Comparison of ENCODE assay signal across 16 cellular contexts in genomic region chr13:49140910-49141611, GRCh38.
DNase-seq lines count a peak whose midpoint lies in the region; ATAC-seq, FAIRE-seq and TF ChIP-seq lines count a peak whose summit lies in the region.
"Had no signal": no experiment of that assay in that cellular context is flagged by ENCODE, and none has a peak within 500 bp of the region (broad histone marks: within the 10 kb centered on the region; RNA-seq: fewer than 3 reads in every experiment).

No MANE protein-coding gene starts in this region.

- intact Hi-C loops in activated CD8-positive, alpha-beta T cell treated with anti-CD3 and anti-CD28 coated beads for 36 hours (cut with micrococcal nuclease): no loop called here
- intact Hi-C loops in upper lobe of right lung (cut with DNase I): no loop called here

- no peaks in the 10 kb centered on the region for H3K9me3 ChIP-seq in upper lobe of right lung

- TF ChIP-seq CTCF in activated CD8-positive, alpha-beta T cell treated with anti-CD3 and anti-CD28 coated beads for 36 hours (IDR thresholded peaks at IDR 0.05): no peak
- TF ChIP-seq CTCF in upper lobe of right lung (IDR thresholded peaks at IDR 0.05): no peak

- H3K4me3 Mint-ChIP-seq in activated naive CD4-positive, alpha-beta T cell treated with anti-CD3 and anti-CD28 coated beads, Interleukin-2, amount 50 U/mL, for 24 hours: peak overlapping the region; percentile 9
- no peak overlapping the region for H3K4me3 Mint-ChIP-seq in activated CD8-positive, alpha-beta T cell treated with anti-CD3 and anti-CD28 coated beads for 36 hours
- H3K4me3 Mint-ChIP-seq: IgD-negative memory B cell, memory B cell had no signal

- peaks cover 65% of the 10 kb centered on the region for H3K36me3 ChIP-seq in upper lobe of right lung

- H3K4me3 ChIP-seq in upper lobe of right lung: no peak overlapping the region
- H3K4me3 ChIP-seq: hepatocyte had no signal

- peaks cover 7% of the 10 kb centered on the region for H3K4me1 ChIP-seq in upper lobe of right lung

- H3K4me1 Mint-ChIP-seq in activated naive CD4-positive, alpha-beta T cell treated with anti-CD3 and anti-CD28 coated beads, Interleukin-2, amount 50 U/mL, for 24 hours: peaks cover 55% of the 10 kb centered on the region
- H3K4me1 Mint-ChIP-seq in activated CD8-positive, alpha-beta T cell treated with anti-CD3 and anti-CD28 coated beads for 36 hours (ENCODE audit: low read depth): peaks cover 33% of the 10 kb centered on the region

- H3K27ac Mint-ChIP-seq in activated naive CD4-positive, alpha-beta T cell treated with anti-CD3 and anti-CD28 coated beads, Interleukin-2, amount 50 U/mL, for 24 hours: peak overlapping the region; percentile 79
- H3K27ac Mint-ChIP-seq in activated CD8-positive, alpha-beta T cell treated with anti-CD3 and anti-CD28 coated beads for 36 hours: peak overlapping the region; percentile 93
- H3K27ac Mint-ChIP-seq: memory B cell had no signal

- no peak for FAIRE-seq in HTR-8/SVneo (lab: Jason Lieb, UNC)
- FAIRE-seq: keratinocyte had no signal

- no peaks in the 10 kb centered on the region for H3K27me3 Mint-ChIP-seq in activated naive CD4-positive, alpha-beta T cell treated with anti-CD3 and anti-CD28 coated beads, Interleukin-2, amount 50 U/mL, for 24 hours
- no peaks in the 10 kb centered on the region for H3K27me3 Mint-ChIP-seq in activated CD8-positive, alpha-beta T cell treated with anti-CD3 and anti-CD28 coated beads for 36 hours
- H3K27me3 Mint-ChIP-seq: IgD-negative memory B cell, memory B cell had no signal

- H3K27ac ChIP-seq in upper lobe of right lung: no peak overlapping the region
- H3K27ac ChIP-seq: hepatocyte had no signal

- no peak for DNase-seq in activated naive CD4-positive, alpha-beta T cell (lab: John Stamatoyannopoulos, UW)
- DNase-seq in activated CD8-positive, alpha-beta T cell treated with anti-CD3 and anti-CD28 coated beads for 36 hours: no peak
- DNase-seq in left lobe of liver (ENCODE audit: low spot score) (no peak), upper lobe of right lung (no peak), HTR-8/SVneo (ENCODE audit: insufficient read length, low spot score) (no peak), globus pallidus (ENCODE audit: low spot score) (no peak)
- DNase-seq: amniotic stem cell; central memory CD4-positive, alpha-beta T cell; NCI-H187; stimulated activated CD4-positive, alpha-beta T cell treated with anti-CD3 and anti-CD28 coated beads, Interleukin-15, amount 100 ng/mL, for 24 hours had no signal

- H3K27me3 ChIP-seq in upper lobe of right lung: no peaks in the 10 kb centered on the region
- H3K27me3 ChIP-seq: hepatocyte had no signal

- CTCF ChIA-PET in activated CD8-positive, alpha-beta T cell treated with anti-CD3 and anti-CD28 coated beads for 36 hours (lab: Charles Lee): no interaction called here

- POLR2A ChIA-PET in activated CD8-positive, alpha-beta T cell treated with anti-CD3 and anti-CD28 coated beads for 36 hours (lab: Charles Lee): interaction anchor here (0.6 kb wide), 1 partner anchor 164 kb away, joined by 3 read pairs; no protein-coding TSS in a partner anchor

- ATAC-seq in activated CD8-positive, alpha-beta T cell treated with anti-CD3 and anti-CD28 coated beads for 36 hours: peak; percentile 91
- ATAC-seq in left lobe of liver (peak; percentile 43), upper lobe of right lung (peak; percentile 53), HG03571 (IDR thresholded peaks at IDR 0.05; ENCODE audit: unreplicated experiment) (no peak)

- no peaks in the 10 kb centered on the region for H3K9me3 Mint-ChIP-seq in activated naive CD4-positive, alpha-beta T cell treated with anti-CD3 and anti-CD28 coated beads, Interleukin-2, amount 50 U/mL, for 24 hours
- no peaks in the 10 kb centered on the region for H3K9me3 Mint-ChIP-seq in activated CD8-positive, alpha-beta T cell treated with anti-CD3 and anti-CD28 coated beads for 36 hours
- H3K9me3 Mint-ChIP-seq: IgD-negative memory B cell, memory B cell had no signal

- H3K36me3 Mint-ChIP-seq in activated naive CD4-positive, alpha-beta T cell treated with anti-CD3 and anti-CD28 coated beads, Interleukin-2, amount 50 U/mL, for 24 hours: peaks cover 30% of the 10 kb centered on the region
- peaks cover 45% of the 10 kb centered on the region for H3K36me3 Mint-ChIP-seq in activated CD8-positive, alpha-beta T cell treated with anti-CD3 and anti-CD28 coated beads for 36 hours (ENCODE audit: low read depth)
